ENCODE assay signal across 28 cellular contexts in the genomic region with DNA sequence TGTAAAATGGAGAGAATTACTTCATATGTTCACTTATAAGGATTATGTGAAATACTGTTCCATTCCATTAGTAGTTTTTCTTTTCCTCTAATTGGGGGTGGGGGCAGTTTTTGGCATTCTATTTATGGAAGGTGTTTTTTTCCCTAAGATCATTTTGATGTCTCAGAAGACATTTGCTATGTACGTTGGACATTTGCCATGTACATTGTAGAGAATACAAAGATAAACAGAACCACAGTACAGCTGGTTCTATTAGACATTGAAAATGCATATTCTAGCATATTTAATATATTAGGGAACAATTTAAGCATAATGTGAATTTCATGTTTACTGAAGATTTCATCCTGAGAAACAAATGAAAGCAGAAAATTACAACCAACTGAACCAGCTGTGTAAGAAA.
"Had no signal": no experiment of that assay in that cellular context is flagged by ENCODE, and none has a peak within 500 bp of the region (broad histone marks: within the 10 kb centered on the region; RNA-seq: fewer than 3 reads in every experiment).

No MANE protein-coding gene starts in this region.

- H3K4me1 Mint-ChIP-seq: neural crest cell; stimulated activated naive CD8-positive, alpha-beta T cell treated with anti-CD3 and anti-CD28 coated beads, Interleukin-15, amount 100 ng/mL, for 72 hours had no signal

- H3K4me3 Mint-ChIP-seq: dendritic cell treated with granulocyte-macrophage colony-stimulating factor and Interleukin-4, amounts not matched to agents 40 ng/mL and 50 ng/mL, for 4 days; mesothelial cell of epicardium; naive B cell; natural killer cell treated with Interleukin-12 subunit alpha and Interleukin-12 subunit beta and Interleukin-15 and Interleukin-18, amount 100 ng/mL, for 72 hours; neural crest cell; stimulated activated naive CD8-positive, alpha-beta T cell treated with anti-CD3 and anti-CD28 coated beads, Interleukin-15, amount 100 ng/mL, for 72 hours had no signal

- H3K9me3 Mint-ChIP-seq: dendritic cell treated with granulocyte-macrophage colony-stimulating factor and Interleukin-4, amounts not matched to agents 40 ng/mL and 50 ng/mL, for 4 days; mesothelial cell of epicardium; naive B cell; natural killer cell treated with Interleukin-12 subunit alpha and Interleukin-12 subunit beta and Interleukin-15 and Interleukin-18, amount 100 ng/mL, for 72 hours; neural crest cell; stimulated activated naive CD8-positive, alpha-beta T cell treated with anti-CD3 and anti-CD28 coated beads, Interleukin-15, amount 100 ng/mL, for 72 hours had no signal

- H3K4me1 ChIP-seq: colonic mucosa, gastrocnemius medialis, left lung, parathyroid adenoma, right lobe of liver, suprapubic skin, upper lobe of right lung, uterus had no signal

- H3K27me3 Mint-ChIP-seq: dendritic cell treated with granulocyte-macrophage colony-stimulating factor and Interleukin-4, amounts not matched to agents 40 ng/mL and 50 ng/mL, for 4 days; naive B cell; natural killer cell treated with Interleukin-12 subunit alpha and Interleukin-12 subunit beta and Interleukin-15 and Interleukin-18, amount 100 ng/mL, for 72 hours; progenitor cell of endocrine pancreas; stimulated activated naive CD8-positive, alpha-beta T cell treated with anti-CD3 and anti-CD28 coated beads, Interleukin-15, amount 100 ng/mL, for 72 hours had no signal

- H3K27ac ChIP-seq: colonic mucosa, esophagus muscularis mucosa, gastrocnemius medialis, left lung, neutrophil, parathyroid adenoma, right lobe of liver, suprapubic skin, transverse colon, upper lobe of right lung, uterus had no signal

- H3K36me3 Mint-ChIP-seq: natural killer cell treated with Interleukin-12 subunit alpha and Interleukin-12 subunit beta and Interleukin-15 and Interleukin-18, amount 100 ng/mL, for 72 hours had no signal

- H3K36me3 ChIP-seq: colonic mucosa, esophagus muscularis mucosa, gastrocnemius medialis, upper lobe of right lung, uterus had no signal

- H2AFZ ChIP-seq: parathyroid adenoma had no signal

- H3K9me3 ChIP-seq: colonic mucosa, esophagus muscularis mucosa, gastrocnemius medialis, left lung, mucosa of descending colon, neutrophil, right lobe of liver, suprapubic skin, transverse colon, upper lobe of right lung, uterus had no signal

- H3K27me3 ChIP-seq: colonic mucosa, esophagus muscularis mucosa, gastrocnemius medialis, left lung, neutrophil, right lobe of liver, suprapubic skin, transverse colon, upper lobe of right lung, uterus had no signal

- H3K79me2 ChIP-seq: parathyroid adenoma had no signal

- H3K4me3 ChIP-seq: colonic mucosa, esophagus muscularis mucosa, gastrocnemius medialis, left lung, mucosa of descending colon, right lobe of liver, suprapubic skin, transverse colon, upper lobe of right lung, uterus had no signal

- H3K27ac Mint-ChIP-seq: dendritic cell treated with granulocyte-macrophage colony-stimulating factor and Interleukin-4, amounts not matched to agents 40 ng/mL and 50 ng/mL, for 4 days; mesothelial cell of epicardium; natural killer cell treated with Interleukin-12 subunit alpha and Interleukin-12 subunit beta and Interleukin-15 and Interleukin-18, amount 100 ng/mL, for 72 hours; progenitor cell of endocrine pancreas; stimulated activated naive CD8-positive, alpha-beta T cell treated with anti-CD3 and anti-CD28 coated beads, Interleukin-15, amount 100 ng/mL, for 72 hours had no signal

- H3K9ac ChIP-seq: parathyroid adenoma had no signal

- DNase-seq: colonic mucosa; effector memory CD4-positive, alpha-beta T cell; foreskin fibroblast; gastrocnemius medialis; head of caudate nucleus; left cardiac atrium; left lung; mesenchymal stem cell; mucosa of descending colon; naive B cell; right lobe of liver; small intestine; stimulated activated CD4-positive, alpha-beta T cell treated with anti-CD3 and anti-CD28 coated beads, Interleukin-15, amount 100 ng/mL, for 24 hours; stimulated activated CD4-positive, alpha-beta T cell treated with anti-CD3 and anti-CD28 coated beads, Interleukin-2, amount 100 ng/mL, for 48 hours; stimulated activated naive CD4-positive, alpha-beta T cell; stimulated activated naive CD8-positive, alpha-beta T cell treated with anti-CD3 and anti-CD28 coated beads, Interleukin-15, amount 100 ng/mL, for 72 hours; transverse colon; upper lobe of right lung; uterus had no signal
